Comparison of ENCODE assay signal across 1 cellular context in genomic region chr19:507286-508203, GRCh38.
TF ChIP-seq lines count a peak whose summit lies in the region.

Gene TPGS1, plus strand, starts transcription at chr19:507497. Its CDS starts 10 bp downstream, at chr19:507507.

TF ChIP-seq in K562, 482 proteins besides CTCF, POLR2A, EP300 and RAD21 (continued from another document and continues in another):
- TF ChIP-seq RERE (CRISPR knock-in tag; IDR thresholded peaks at IDR 0.05; ENCODE audit: borderline replicate concordance): no peak
- TF ChIP-seq ZNF57 (CRISPR knock-in tag; IDR thresholded peaks at IDR 0.05): no peak
- no peak for TF ChIP-seq NFYB (IDR thresholded peaks at IDR 0.05; ENCODE audit: extremely low read depth, insufficient read length)
- TF ChIP-seq E2F5 (CRISPR knock-in tag; IDR thresholded peaks at IDR 0.05): no peak
- TF ChIP-seq MED1 (CRISPR knock-in tag; IDR thresholded peaks at IDR 0.05; ENCODE audit: borderline replicate concordance): no peak
- TF ChIP-seq MXI1 (IDR thresholded peaks at IDR 0.05; ENCODE audit: low read depth, low read length): no peak
- TF ChIP-seq MAFG (tag; conservative IDR thresholded peaks at IDR 0.05): no peak
- TF ChIP-seq POU5F1 (IDR thresholded peaks at IDR 0.05; ENCODE audit: borderline replicate concordance, low read depth, low read length, partially characterized antibody): peak; percentile 24
- TF ChIP-seq JUN (IDR thresholded peaks at IDR 0.05; ENCODE audit: borderline replicate concordance, low read depth, low read length): no peak
- no peak for TF ChIP-seq JUN (CRISPR knock-in tag; IDR thresholded peaks at IDR 0.05; ENCODE audit: borderline replicate concordance)
- TF ChIP-seq ZNF41 (CRISPR knock-in tag; conservative IDR thresholded peaks at IDR 0.05): no peak
- TF ChIP-seq E2F6 (IDR thresholded peaks at IDR 0.05; ENCODE audit: borderline replicate concordance in 1 of 2, extremely low read depth in 1 of 2, insufficient read depth in 1 of 2, insufficient read length in 1 of 2, low read depth in 1 of 2, low read length in 1 of 2, poor library complexity in 1 of 2, severe bottlenecking in 1 of 2): peak in 1 of 2 experiments; percentile 21
- TF ChIP-seq ARID1B (IDR thresholded peaks at IDR 0.05): no peak
- TF ChIP-seq ZBTB9 (CRISPR knock-in tag; IDR thresholded peaks at IDR 0.05): 0 out of 2 replicates have a peak, but pooled peaks have one; percentile 30
- TF ChIP-seq ZNF592 (IDR thresholded peaks at IDR 0.05): peak; percentile 76; the same call in 1 of the 2 replicates
- no peak for TF ChIP-seq BRD9 (IDR thresholded peaks at IDR 0.05; ENCODE audit: low read depth, partially characterized antibody)
- TF ChIP-seq ZNF280A (IDR thresholded peaks at IDR 0.05; ENCODE audit: low read depth, partially characterized antibody): no peak
- no peak for TF ChIP-seq FOXO4 (CRISPR knock-in tag; IDR thresholded peaks at IDR 0.05)
- TF ChIP-seq RBBP5 (IDR thresholded peaks at IDR 0.05; ENCODE audit: borderline replicate concordance, insufficient read depth, low read length, poor library complexity, severe bottlenecking): peak; percentile 92
- no peak for TF ChIP-seq PHB (CRISPR knock-in tag; IDR thresholded peaks at IDR 0.05)
- no peak for TF ChIP-seq ZNF699 (CRISPR knock-in tag; IDR thresholded peaks at IDR 0.05; ENCODE audit: insufficient replicate concordance)
- no peak for TF ChIP-seq MITF (IDR thresholded peaks at IDR 0.05)
- TF ChIP-seq RFX7 (CRISPR knock-in tag; IDR thresholded peaks at IDR 0.05): no peak
- no peak for TF ChIP-seq RBM17 (IDR thresholded peaks at IDR 0.05; ENCODE audit: borderline replicate concordance, low read depth, low read length)
- TF ChIP-seq ZNF318 (IDR thresholded peaks at IDR 0.05; ENCODE audit: borderline replicate concordance in 1 of 2, low read depth in 1 of 2): no peak
- peak; percentile 74 for TF ChIP-seq ZNF239 (CRISPR knock-in tag; IDR thresholded peaks at IDR 0.05)
